Comparison of ENCODE assay signal across 21 cellular contexts in the genomic region with DNA sequence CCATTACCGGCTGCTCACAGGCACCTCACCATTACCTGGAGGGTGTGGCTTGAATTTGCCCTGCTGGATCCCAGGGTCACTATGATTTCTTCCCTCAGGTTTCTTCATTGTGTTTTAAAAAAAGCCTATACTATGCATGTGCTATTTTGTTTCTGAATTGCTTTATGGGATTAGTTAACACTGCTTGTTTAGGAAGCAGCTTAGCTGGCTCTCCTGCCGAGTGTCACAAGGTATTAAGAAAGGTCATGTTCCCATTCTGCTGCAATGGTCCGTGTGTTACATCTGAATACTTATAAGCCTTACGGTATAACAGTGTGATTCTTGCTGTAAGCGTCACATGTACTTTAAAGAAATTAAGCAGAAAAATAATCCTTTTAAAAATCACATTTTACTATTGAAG.
"Had no signal": no experiment of that assay in that cellular context is flagged by ENCODE, and none has a peak within 500 bp of the region (broad histone marks: within the 10 kb centered on the region; RNA-seq: fewer than 3 reads in every experiment).

No MANE protein-coding gene starts in this region.

- H3K27me3 ChIP-seq: colonic mucosa, gastrocnemius medialis had no signal

- ATAC-seq: esophagus mucosa, gastrocnemius medialis, heart right ventricle, left cardiac atrium, left lung, left ventricle myocardium superior, lower lobe of right lung had no signal

- H3K9me3 ChIP-seq: colonic mucosa, esophagus squamous epithelium, gastrocnemius medialis, heart right ventricle, left lung, lower lobe of right lung had no signal

- H3K4me1 ChIP-seq: colonic mucosa, esophagus squamous epithelium, gastrocnemius medialis, heart right ventricle, left lung, lower lobe of right lung had no signal

- H3K27ac Mint-ChIP-seq: dendritic cell treated with granulocyte-macrophage colony-stimulating factor and Interleukin-4, amounts not matched to agents 40 ng/mL and 50 ng/mL, for 4 days had no signal

- H3K9me3 Mint-ChIP-seq: dendritic cell treated with granulocyte-macrophage colony-stimulating factor and Interleukin-4, amounts not matched to agents 40 ng/mL and 50 ng/mL, for 4 days had no signal

- H3K4me3 Mint-ChIP-seq: dendritic cell treated with granulocyte-macrophage colony-stimulating factor and Interleukin-4, amounts not matched to agents 40 ng/mL and 50 ng/mL, for 4 days had no signal

- H3K27me3 Mint-ChIP-seq: dendritic cell treated with granulocyte-macrophage colony-stimulating factor and Interleukin-4, amounts not matched to agents 40 ng/mL and 50 ng/mL, for 4 days had no signal

- H3K27ac ChIP-seq: colonic mucosa, epithelial cell of prostate, esophagus squamous epithelium, gastrocnemius medialis, heart right ventricle, left lung, lower lobe of right lung had no signal

- H3K4me3 ChIP-seq: colonic mucosa, esophagus squamous epithelium, gastrocnemius medialis, heart right ventricle, left lung, lower lobe of right lung had no signal

- H3K36me3 ChIP-seq: colonic mucosa, esophagus squamous epithelium, gastrocnemius medialis, heart right ventricle, left lung, lower lobe of right lung had no signal

- DNase-seq: colonic mucosa; cortex of kidney; effector CD4-positive, alpha-beta T cell; effector memory CD4-positive, alpha-beta T cell; esophagus squamous epithelium; foreskin fibroblast; foreskin melanocyte; gastrocnemius medialis; glutamatergic neuron; head of caudate nucleus; heart right ventricle; hippocampal formation; left cardiac atrium; left lung; left ventricle myocardium superior; lower lobe of right lung; mesenchymal stem cell; midbrain had no signal
